Comparison of ENCODE assay signal across 9 cellular contexts in the genomic region with DNA sequence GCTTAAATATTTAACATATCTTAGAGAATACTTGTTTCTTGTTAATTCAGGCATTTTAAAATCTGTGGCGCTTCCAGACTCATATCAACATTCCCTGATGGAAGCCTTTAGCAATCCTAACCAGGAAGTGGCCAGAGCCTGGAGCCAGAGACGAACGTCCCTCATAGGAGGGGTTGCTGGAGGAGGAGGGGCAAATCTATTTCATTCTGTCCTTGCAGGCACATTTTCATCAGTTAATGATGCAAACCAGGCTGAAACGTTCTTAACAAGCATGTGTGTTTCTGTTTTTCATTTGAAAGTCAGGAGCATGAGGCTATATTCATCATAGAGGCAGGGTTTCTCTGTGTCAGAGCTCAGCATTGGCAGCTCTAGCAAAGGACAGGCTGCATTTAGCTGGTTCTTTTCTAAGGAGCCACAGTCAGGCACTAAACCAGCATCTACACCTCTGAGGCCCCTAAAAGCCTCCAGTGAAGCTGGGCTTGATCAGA. TPM values are rescaled to one million over a fixed set of nuclear protein-coding genes. Genes with fewer than 3 reads are reported as not detected.
DNase-seq lines count a peak whose midpoint lies in the region; ATAC-seq and TF ChIP-seq lines count a peak whose summit lies in the region.
"Had no signal": no experiment of that assay in that cellular context is flagged by ENCODE, and none has a peak within 500 bp of the region (broad histone marks: within the 10 kb centered on the region; RNA-seq: fewer than 3 reads in every experiment).

No MANE protein-coding gene starts in this region.

- no peak overlapping the region for H3K4ac ChIP-seq in mesenchymal stem cell (ENCODE audit: low read depth in 1 of 2, low read length in 2 of 2)

- peak overlapping the region in 1 of 2 donors; percentile 5 for H3K4me3 ChIP-seq in duodenal mucosa (ENCODE audit: low read depth in 1 of 2, low read length in 2 of 2)
- peak overlapping the region in 1 of 2 experiments; percentile 51 for H3K4me3 ChIP-seq in mesenchymal stem cell (ENCODE audit: insufficient read depth in 1 of 2, low read depth in 1 of 2, low read length in 2 of 2)
- H3K4me3 ChIP-seq in vagina: no peak overlapping the region
- H3K4me3 ChIP-seq: BLaER1 had no signal

- H3K27me3 ChIP-seq in duodenal mucosa (ENCODE audit: control insufficient read depth in 1 of 2, insufficient read depth in 2 of 2, low read length in 2 of 2) (no peaks in the 10 kb centered on the region), mesenchymal stem cell (ENCODE audit: control insufficient read depth in 1 of 2, insufficient read depth in 1 of 2, low read length in 2 of 2) (no peaks in the 10 kb centered on the region), vagina (no peaks in the 10 kb centered on the region)
- H3K27me3 ChIP-seq: BLaER1 had no signal

- no peak for ATAC-seq in HG03196 (IDR thresholded peaks at IDR 0.05; ENCODE audit: unreplicated experiment)

- no peak overlapping the region for H2BK12ac ChIP-seq in mesenchymal stem cell (ENCODE audit: low read length in 2 of 2)

- peak overlapping the region; percentile 19 for H2BK5ac ChIP-seq in mesenchymal stem cell (ENCODE audit: low read depth, low read length, poor library complexity, severe bottlenecking)

- no peak overlapping the region for H4K91ac ChIP-seq in mesenchymal stem cell (ENCODE audit: low read length)

- intact Hi-C loops in vagina (cut with DNase I): no loop called here

- WGBS in mesenchymal stem cell: 0% methylated on average over 3 of the region's 4 CpGs

- H2BK120ac ChIP-seq in mesenchymal stem cell (ENCODE audit: low read depth, low read length): no peak overlapping the region

- no peak overlapping the region for H3K9ac ChIP-seq in duodenal mucosa (ENCODE audit: low read depth in 1 of 2, low read length in 2 of 2)
- peak overlapping the region; percentile 90 for H3K9ac ChIP-seq in mesenchymal stem cell (ENCODE audit: low read length)
- H3K9ac ChIP-seq: BLaER1 had no signal

- H3K36me3 ChIP-seq in duodenal mucosa (ENCODE audit: control insufficient read depth in 1 of 2, insufficient read depth in 2 of 2, low read length in 2 of 2) (no peaks in the 10 kb centered on the region), mesenchymal stem cell (ENCODE audit: control insufficient read depth in 1 of 2, insufficient read depth in 2 of 2, low read depth in 1 of 2, low read length in 2 of 2) (no peaks in the 10 kb centered on the region), vagina (no peaks in the 10 kb centered on the region)
- H3K36me3 ChIP-seq: BLaER1 had no signal

- H3K4me2 ChIP-seq in mesenchymal stem cell (ENCODE audit: low read length, poor library complexity, severe bottlenecking): peak overlapping the region; percentile 50
- H3K4me2 ChIP-seq: BLaER1 had no signal

- peak overlapping the region in 1 of 2 experiments; percentile 3 for H3K14ac ChIP-seq in mesenchymal stem cell (ENCODE audit: low read length in 2 of 2)

- no peak overlapping the region for H4K8ac ChIP-seq in mesenchymal stem cell (ENCODE audit: low read length)

- no peak for TF ChIP-seq CTCF in vagina (IDR thresholded peaks at IDR 0.05)

- DNase-seq in NCI-H2107 treated with DMSO at 0.1 percent for 48 hours (lab: John Stamatoyannopoulos, UW; ENCODE audit: unreplicated experiment): peak; percentile 44
- no peak for DNase-seq in NCI-H2107 (lab: John Stamatoyannopoulos, UW)
- peak; percentile 87 for DNase-seq in mesenchymal stem cell
- peak in 1 of 2 donors; percentile 90 for DNase-seq in vagina (ENCODE audit: extremely low spot score in 2 of 2)
- no peak for DNase-seq in AML-193 (lab: John Stamatoyannopoulos, UW)
- no peak for DNase-seq in activated CD4-positive, CD25-positive, alpha-beta regulatory T cell treated with anti-CD3 and anti-CD28 coated beads, Interleukin-2, amount 50 U/mL, for 72 hours

- peaks cover 2 to 13% of the 10 kb centered on the region in 2 donors for H3K4me1 ChIP-seq in duodenal mucosa (ENCODE audit: control insufficient read depth in 1 of 2, insufficient read depth in 2 of 2, low read length in 2 of 2)
- peaks cover 10% of the 10 kb centered on the region for H3K4me1 ChIP-seq in mesenchymal stem cell (ENCODE audit: control insufficient read depth, insufficient read depth, low read depth, low read length)
- H3K4me1 ChIP-seq in vagina: peaks cover 34% of the 10 kb centered on the region
- H3K4me1 ChIP-seq: BLaER1 had no signal

- no peak overlapping the region for H3K23ac ChIP-seq in mesenchymal stem cell (ENCODE audit: low read length in 2 of 2)

- H2BK15ac ChIP-seq in mesenchymal stem cell (ENCODE audit: low read depth, poor library complexity, severe bottlenecking): no peak overlapping the region

- H3K27ac ChIP-seq in duodenal mucosa (ENCODE audit: low read depth, low read length) (peak overlapping the region; percentile 49), mesenchymal stem cell (ENCODE audit: low read length, poor library complexity, severe bottlenecking) (peak overlapping the region; percentile 99), vagina (peak overlapping the region; percentile 74)
- H3K27ac ChIP-seq: BLaER1 had no signal

- no peak overlapping the region for H2AK5ac ChIP-seq in mesenchymal stem cell (ENCODE audit: low read length, severe bottlenecking)

- no peak for TF ChIP-seq POLR2A in vagina (IDR thresholded peaks at IDR 0.05)

- no peak overlapping the region for H2AFZ ChIP-seq in mesenchymal stem cell (ENCODE audit: low read depth, low read length)

- H3K9me3 ChIP-seq in duodenal mucosa (ENCODE audit: control insufficient read depth in 1 of 2, low read length in 2 of 2): no peaks in the 10 kb centered on the region
- H3K9me3 ChIP-seq in mesenchymal stem cell (ENCODE audit: control insufficient read depth, low read length): no peaks in the 10 kb centered on the region
- no peaks in the 10 kb centered on the region for H3K9me3 ChIP-seq in vagina

- H3K18ac ChIP-seq in mesenchymal stem cell (ENCODE audit: low read depth in 1 of 2, low read length in 2 of 2): peak overlapping the region in 1 of 2 experiments; percentile 37

- H3K79me1 ChIP-seq in mesenchymal stem cell (replicated peaks; ENCODE audit: low read length, poor library complexity, severe bottlenecking): no peaks in the 10 kb centered on the region

RNA-seq across cellular contexts. Expression of a gene that starts 17.8 kb away (rescaled TPM):
- 4.6 TPM for polyA plus RNA-seq in mesenchymal stem cell (2013, experiment 1 of 2)
- 4.7 TPM for polyA plus RNA-seq in mesenchymal stem cell (2013, experiment 2 of 2)
- total RNA-seq in vagina: 2.9 TPM

RNA-seq across cellular contexts. Expression of a gene that starts 32.5 kb away (rescaled TPM):
- 180 TPM for polyA plus RNA-seq in mesenchymal stem cell (2013, experiment 1 of 2)
- polyA plus RNA-seq in mesenchymal stem cell (2013, experiment 2 of 2): 188 TPM
- 27.7 TPM for total RNA-seq in vagina

RNA-seq across cellular contexts. Expression of a gene that starts 43.8 kb away (rescaled TPM):
- 29.1 TPM for polyA plus RNA-seq in mesenchymal stem cell (2013, experiment 1 of 2)
- 30.3 TPM for polyA plus RNA-seq in mesenchymal stem cell (2013, experiment 2 of 2)
- total RNA-seq in vagina: 6.1 TPM

Comparison
In these comparisons a context has a peak if more than half of its experiments do, and no peak if none do; other contexts are left out.
1. DNase-seq: peak in NCI-H2107 treated with DMSO at 0.1 percent for 48 hours (single experiment) and mesenchymal stem cell (single experiment); none in NCI-H2107 (single experiment), AML-193 (0 of 2) and activated CD4-positive, CD25-positive, alpha-beta regulatory T cell treated with anti-CD3 and anti-CD28 coated beads, Interleukin-2, amount 50 U/mL, for 72 hours (single experiment).
2. H3K27ac ChIP-seq: peak in every context shown above with its lines; median percentile 99 in mesenchymal stem cell; 74 in vagina; 49 in duodenal mucosa.